In genomic region chr4:98143001-98143899, GRCh38 we compare ENCODE assay signal across 8 cellular contexts. TPM values are rescaled to one million over a fixed set of nuclear protein-coding genes. Genes with fewer than 3 reads are reported as not detected.
DNase-seq lines count a peak whose midpoint lies in the region; ATAC-seq and TF ChIP-seq lines count a peak whose summit lies in the region.

STPG2 (minus strand) TSS chr4:98143476.

- no peaks in the 10 kb centered on the region for H3K36me3 ChIP-seq in ovary
- H3K36me3 ChIP-seq in thyroid gland, result no peaks in the 10 kb centered on the region

- intact Hi-C loops in Right ventricle myocardium superior (cut with DNase I) (loop anchor here (10.0 kb wide), 1 partner anchor 122 kb away; the partner anchor contains the start of gene RAP1GDS1), ovary (cut with DNase I) (no loop called here), thyroid gland (cut with DNase I) (no loop called here)

- POLR2A ChIA-PET in GM10248 (lab: Yijun Ruan, JAX), result interaction anchor here (1.3 kb wide), 1 partner anchor 118 kb away, joined by 3 read pairs; the partner anchor contains the start of gene RAP1GDS1
- POLR2A ChIA-PET in activated naive CD8-positive, alpha-beta T cell treated with anti-CD3 and anti-CD28 coated beads, Interleukin-2, amount 10 ng/mL, durations not matched to agents 7 days and 5 days (lab: Charles Lee), result interaction anchor here (0.7 to 3.1 kb wide), 10 partner anchors 8 to 945 kb away, joined by 3 to 24 read pairs (median 6); partner anchors contain the start of genes ADH5, EIF4E, METAP1 and RAP1GDS1

- peak; percentile 53 for TF ChIP-seq POLR2A in ovary (IDR thresholded peaks at IDR 0.05)
- peak; percentile 29 to 88 for TF ChIP-seq POLR2A in thyroid gland (IDR thresholded peaks at IDR 0.05)

- WGBS in ovary, 3 donors, result 3% methylated on average over 44 of the region's 44 CpGs
- 4 to 6% methylated on average over 41 to 44 of the region's 44 CpGs for WGBS in thyroid gland, 2 donors

- H3K4me3 ChIP-seq in HFF-Myc (replicated peaks; ENCODE audit: low read depth, low read length) (peak within 1 kb of the TSS; percentile 65), ovary (peak within 1 kb of the TSS; percentile 55), thyroid gland (replicated peaks in 1 of 3) (peak within 1 kb of the TSS; percentile 29 to 63 (median 53))

- H3K27ac ChIP-seq in ovary (peak within 1 kb of the TSS in 1 of 2 donors; percentile 23), thyroid gland (peak within 1 kb of the TSS; percentile 85 to 97 (median 87))

- H3K4me1 ChIP-seq in ovary (ENCODE audit: insufficient read depth), result no peaks in the 10 kb centered on the region
- peaks cover 0 to 5% of the 10 kb centered on the region in 2 donors for H3K4me1 ChIP-seq in thyroid gland

- no peaks in the 10 kb centered on the region for H3K27me3 Mint-ChIP-seq in activated naive CD8-positive, alpha-beta T cell treated with anti-CD3 and anti-CD28 coated beads, Interleukin-2, amount 10 ng/mL, durations not matched to agents 7 days and 5 days

- no peaks in the 10 kb centered on the region for H3K9me3 ChIP-seq in ovary
- H3K9me3 ChIP-seq in thyroid gland, result no peaks in the 10 kb centered on the region

- peak; percentile 89 for DNase-seq in GM10248 (ENCODE audit: extremely low spot score)
- DNase-seq in HFF-Myc (ENCODE audit: extremely low read depth, low read depth), result peak; percentile 58
- DNase-seq in NAMALWA (ENCODE audit: low spot score), result peak; percentile 97
- DNase-seq in SKM-1 (lab: John Stamatoyannopoulos, UW; ENCODE audit: unreplicated experiment), result peak; percentile 89
- DNase-seq in activated naive CD8-positive, alpha-beta T cell treated with anti-CD3 and anti-CD28 coated beads, Interleukin-2, amount 10 ng/mL, durations not matched to agents 7 days and 5 days, result peak; percentile 94
- peak; percentile 96 for DNase-seq in Right ventricle myocardium superior
- DNase-seq in ovary, result peak; percentile 85 to 93 (median 92)
- peak; percentile 95 to 96 for DNase-seq in thyroid gland

- no peaks in the 10 kb centered on the region for H3K27me3 ChIP-seq in ovary
- no peaks in the 10 kb centered on the region for H3K27me3 ChIP-seq in thyroid gland

- peak; percentile 100 for ATAC-seq in activated naive CD8-positive, alpha-beta T cell treated with anti-CD3 and anti-CD28 coated beads, Interleukin-2, amount 10 ng/mL, durations not matched to agents 7 days and 5 days (ENCODE audit: low read depth)
- peak; percentile 100 for ATAC-seq in Right ventricle myocardium superior (ENCODE audit: poor library complexity)

- TF ChIP-seq CTCF in GM10248 (IDR thresholded peaks at IDR 0.05; ENCODE audit: control extremely low read depth, extremely low read depth, low read depth, missing control alignments) (peak; percentile 51), HFF-Myc (IDR thresholded peaks at IDR 0.05; ENCODE audit: low read depth, low read length, missing control alignments) (peak; percentile 42), ovary (IDR thresholded peaks at IDR 0.05) (no peak), thyroid gland (IDR thresholded peaks at IDR 0.05) (peak in 4 of 6 experiments; percentile 30 to 58 (median 58))

- H3K36me3 Mint-ChIP-seq in activated naive CD8-positive, alpha-beta T cell treated with anti-CD3 and anti-CD28 coated beads, Interleukin-2, amount 10 ng/mL, durations not matched to agents 7 days and 5 days, result peaks cover 7% of the 10 kb centered on the region

- peak within 1 kb of the TSS; percentile 97 for H3K27ac Mint-ChIP-seq in activated naive CD8-positive, alpha-beta T cell treated with anti-CD3 and anti-CD28 coated beads, Interleukin-2, amount 10 ng/mL, durations not matched to agents 7 days and 5 days

- TF ChIP-seq EP300 in ovary (IDR thresholded peaks at IDR 0.05), result no peak

- H3K4me1 Mint-ChIP-seq in activated naive CD8-positive, alpha-beta T cell treated with anti-CD3 and anti-CD28 coated beads, Interleukin-2, amount 10 ng/mL, durations not matched to agents 7 days and 5 days, result peaks cover 16% of the 10 kb centered on the region

- H3K4me3 Mint-ChIP-seq in activated naive CD8-positive, alpha-beta T cell treated with anti-CD3 and anti-CD28 coated beads, Interleukin-2, amount 10 ng/mL, durations not matched to agents 7 days and 5 days, result peak within 1 kb of the TSS; percentile 91

- H3K9me3 Mint-ChIP-seq in activated naive CD8-positive, alpha-beta T cell treated with anti-CD3 and anti-CD28 coated beads, Interleukin-2, amount 10 ng/mL, durations not matched to agents 7 days and 5 days, result no peaks in the 10 kb centered on the region

- CTCF ChIA-PET in GM10248 (lab: Yijun Ruan, JAX), result interaction anchor here (0.5 to 1.5 kb wide), 5 partner anchors 8 to 379 kb away, joined by 3 to 8 read pairs (median 3); no protein-coding TSS in a partner anchor

RNA-seq across cellular contexts. Expression of gene STPG2, which starts in this region (rescaled TPM):
- not detected for total RNA-seq in activated naive CD8-positive, alpha-beta T cell treated with anti-CD3 and anti-CD28 coated beads, Interleukin-2, amount 10 ng/mL, durations not matched to agents 7 days and 5 days
- total RNA-seq in Right ventricle myocardium superior (0.22 TPM), ovary (1 to 10 TPM in 1 of 7 donors, under 1 TPM in 5, not detected in 1; 0.48 to 1.3 (median 0.74) TPM), thyroid gland (1 to 10 TPM; 1.5 to 2.8 (median 2.1) TPM)
- under 1 TPM; 0.06 to 0.22 TPM for polyA plus RNA-seq in ovary

Comparison
In these comparisons a context has a peak if more than half of its experiments do, and no peak if none do; other contexts are left out.
1. Peak in DNase-seq and ATAC-seq in activated naive CD8-positive, alpha-beta T cell treated with anti-CD3 and anti-CD28 coated beads, Interleukin-2, amount 10 ng/mL, durations not matched to agents 7 days and 5 days; RNA of the gene not detected or under 1 TPM.
2. Peak in DNase-seq and ATAC-seq in Right ventricle myocardium superior; RNA of the gene not detected or under 1 TPM.
3. CTCF ChIP-seq: peak in GM10248 (single experiment), HFF-Myc (single experiment) and thyroid gland (4 of 6); none in ovary (0 of 3).
4. Peak in every context shown above with its lines, with median percentiles within 50 percentile points of each other: DNase-seq and H3K4me3 ChIP-seq.